ENCODE assay signal across 1 cellular context in the genomic region with DNA sequence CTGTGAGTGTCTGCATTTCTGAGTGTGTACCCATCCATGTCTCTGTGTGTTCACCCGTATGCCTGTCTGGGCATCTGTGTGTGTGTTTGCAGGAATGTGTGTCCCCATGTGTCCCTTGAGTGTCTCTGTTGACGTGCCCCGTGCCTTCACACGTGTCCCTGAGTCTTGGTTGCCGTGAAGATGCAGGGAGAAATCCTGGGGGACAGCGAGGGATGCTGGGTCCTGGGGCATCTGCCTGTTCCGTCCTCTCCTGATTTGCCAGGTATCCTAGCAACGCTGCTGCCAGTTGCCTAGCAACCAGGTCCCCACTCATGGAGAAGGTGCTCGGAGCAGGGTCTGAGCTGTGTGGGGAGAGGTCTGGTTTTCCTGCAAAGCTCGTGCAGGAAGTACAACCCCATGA.
TF ChIP-seq lines count a peak whose summit lies in the region.

No MANE protein-coding gene starts in this region.

TF ChIP-seq in HepG2, 621 proteins besides CTCF, POLR2A, EP300 and RAD21:
- TF ChIP-seq ZNF780A (CRISPR knock-in tag; IDR thresholded peaks at IDR 0.05), result no peak
- TF ChIP-seq ZNF251 (CRISPR knock-in tag; IDR thresholded peaks at IDR 0.05), result 0 out of 2 replicates have a peak, but pooled peaks have one; percentile 26
- no peak for TF ChIP-seq SOX5 (CRISPR knock-in tag; IDR thresholded peaks at IDR 0.05; ENCODE audit: borderline replicate concordance)
- no peak for TF ChIP-seq ZNF350 (CRISPR knock-in tag; IDR thresholded peaks at IDR 0.05; ENCODE audit: borderline replicate concordance, low read depth)
- TF ChIP-seq ZNF563 (CRISPR knock-in tag; IDR thresholded peaks at IDR 0.05), result no peak
- no peak for TF ChIP-seq PBX3 (CRISPR knock-in tag; IDR thresholded peaks at IDR 0.05; ENCODE audit: borderline replicate concordance)
- no peak for TF ChIP-seq ZNF225 (CRISPR knock-in tag; IDR thresholded peaks at IDR 0.05)
- TF ChIP-seq RFX3 (CRISPR knock-in tag; IDR thresholded peaks at IDR 0.05), result peak; percentile 35; the same call in 1 of the 2 replicates
- TF ChIP-seq, protein P1, sequence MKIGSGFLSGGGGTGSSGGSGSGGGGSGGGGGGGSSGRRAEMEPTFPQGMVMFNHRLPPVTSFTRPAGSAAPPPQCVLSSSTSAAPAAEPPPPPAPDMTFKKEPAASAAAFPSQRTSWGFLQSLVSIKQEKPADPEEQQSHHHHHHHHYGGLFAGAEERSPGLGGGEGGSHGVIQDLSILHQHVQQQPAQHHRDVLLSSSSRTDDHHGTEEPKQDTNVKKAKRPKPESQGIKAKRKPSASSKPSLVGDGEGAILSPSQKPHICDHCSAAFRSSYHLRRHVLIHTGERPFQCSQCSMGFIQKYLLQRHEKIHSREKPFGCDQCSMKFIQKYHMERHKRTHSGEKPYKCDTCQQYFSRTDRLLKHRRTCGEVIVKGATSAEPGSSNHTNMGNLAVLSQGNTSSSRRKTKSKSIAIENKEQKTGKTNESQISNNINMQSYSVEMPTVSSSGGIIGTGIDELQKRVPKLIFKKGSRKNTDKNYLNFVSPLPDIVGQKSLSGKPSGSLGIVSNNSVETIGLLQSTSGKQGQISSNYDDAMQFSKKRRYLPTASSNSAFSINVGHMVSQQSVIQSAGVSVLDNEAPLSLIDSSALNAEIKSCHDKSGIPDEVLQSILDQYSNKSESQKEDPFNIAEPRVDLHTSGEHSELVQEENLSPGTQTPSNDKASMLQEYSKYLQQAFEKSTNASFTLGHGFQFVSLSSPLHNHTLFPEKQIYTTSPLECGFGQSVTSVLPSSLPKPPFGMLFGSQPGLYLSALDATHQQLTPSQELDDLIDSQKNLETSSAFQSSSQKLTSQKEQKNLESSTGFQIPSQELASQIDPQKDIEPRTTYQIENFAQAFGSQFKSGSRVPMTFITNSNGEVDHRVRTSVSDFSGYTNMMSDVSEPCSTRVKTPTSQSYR (CRISPR knock-in tag; IDR thresholded peaks at IDR 0.05; ENCODE audit: borderline replicate concordance), result no peak
- TF ChIP-seq PHB2 (IDR thresholded peaks at IDR 0.05; ENCODE audit: partially characterized antibody), result no peak
- TF ChIP-seq MNT (IDR thresholded peaks at IDR 0.05), result peak; percentile 87
- TF ChIP-seq KLF12 (CRISPR knock-in tag; IDR thresholded peaks at IDR 0.05; ENCODE audit: borderline replicate concordance), result no peak
- no peak for TF ChIP-seq ATF5 (CRISPR knock-in tag; IDR thresholded peaks at IDR 0.05; ENCODE audit: low read depth)
- TF ChIP-seq, protein P2, sequence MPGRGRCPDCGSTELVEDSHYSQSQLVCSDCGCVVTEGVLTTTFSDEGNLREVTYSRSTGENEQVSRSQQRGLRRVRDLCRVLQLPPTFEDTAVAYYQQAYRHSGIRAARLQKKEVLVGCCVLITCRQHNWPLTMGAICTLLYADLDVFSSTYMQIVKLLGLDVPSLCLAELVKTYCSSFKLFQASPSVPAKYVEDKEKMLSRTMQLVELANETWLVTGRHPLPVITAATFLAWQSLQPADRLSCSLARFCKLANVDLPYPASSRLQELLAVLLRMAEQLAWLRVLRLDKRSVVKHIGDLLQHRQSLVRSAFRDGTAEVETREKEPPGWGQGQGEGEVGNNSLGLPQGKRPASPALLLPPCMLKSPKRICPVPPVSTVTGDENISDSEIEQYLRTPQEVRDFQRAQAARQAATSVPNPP (CRISPR knock-in tag; IDR thresholded peaks at IDR 0.05), result no peak
- no peak for TF ChIP-seq ZNF333 (CRISPR knock-in tag; IDR thresholded peaks at IDR 0.05; ENCODE audit: borderline replicate concordance)
- peak; percentile 76 for TF ChIP-seq RFX1 (IDR thresholded peaks at IDR 0.05)
- TF ChIP-seq, protein P3, sequence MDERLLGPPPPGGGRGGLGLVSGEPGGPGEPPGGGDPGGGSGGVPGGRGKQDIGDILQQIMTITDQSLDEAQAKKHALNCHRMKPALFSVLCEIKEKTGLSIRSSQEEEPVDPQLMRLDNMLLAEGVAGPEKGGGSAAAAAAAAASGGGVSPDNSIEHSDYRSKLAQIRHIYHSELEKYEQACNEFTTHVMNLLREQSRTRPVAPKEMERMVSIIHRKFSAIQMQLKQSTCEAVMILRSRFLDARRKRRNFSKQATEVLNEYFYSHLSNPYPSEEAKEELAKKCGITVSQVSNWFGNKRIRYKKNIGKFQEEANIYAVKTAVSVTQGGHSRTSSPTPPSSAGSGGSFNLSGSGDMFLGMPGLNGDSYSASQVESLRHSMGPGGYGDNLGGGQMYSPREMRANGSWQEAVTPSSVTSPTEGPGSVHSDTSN (CRISPR knock-in tag; IDR thresholded peaks at IDR 0.05), result no peak
- no peak for TF ChIP-seq JUNB (CRISPR knock-in tag; IDR thresholded peaks at IDR 0.05; ENCODE audit: borderline replicate concordance)
- TF ChIP-seq, protein P4, sequence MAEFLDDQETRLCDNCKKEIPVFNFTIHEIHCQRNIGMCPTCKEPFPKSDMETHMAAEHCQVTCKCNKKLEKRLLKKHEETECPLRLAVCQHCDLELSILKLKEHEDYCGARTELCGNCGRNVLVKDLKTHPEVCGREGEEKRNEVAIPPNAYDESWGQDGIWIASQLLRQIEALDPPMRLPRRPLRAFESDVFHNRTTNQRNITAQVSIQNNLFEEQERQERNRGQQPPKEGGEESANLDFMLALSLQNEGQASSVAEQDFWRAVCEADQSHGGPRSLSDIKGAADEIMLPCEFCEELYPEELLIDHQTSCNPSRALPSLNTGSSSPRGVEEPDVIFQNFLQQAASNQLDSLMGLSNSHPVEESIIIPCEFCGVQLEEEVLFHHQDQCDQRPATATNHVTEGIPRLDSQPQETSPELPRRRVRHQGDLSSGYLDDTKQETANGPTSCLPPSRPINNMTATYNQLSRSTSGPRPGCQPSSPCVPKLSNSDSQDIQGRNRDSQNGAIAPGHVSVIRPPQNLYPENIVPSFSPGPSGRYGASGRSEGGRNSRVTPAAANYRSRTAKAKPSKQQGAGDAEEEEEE (CRISPR knock-in tag; IDR thresholded peaks at IDR 0.05; ENCODE audit: borderline replicate concordance), result no peak
- TF ChIP-seq GATAD2A (CRISPR knock-in tag; IDR thresholded peaks at IDR 0.05), result no peak
- no peak for TF ChIP-seq FOXC1 (CRISPR knock-in tag; IDR thresholded peaks at IDR 0.05; ENCODE audit: borderline replicate concordance)
- TF ChIP-seq, protein P5, sequence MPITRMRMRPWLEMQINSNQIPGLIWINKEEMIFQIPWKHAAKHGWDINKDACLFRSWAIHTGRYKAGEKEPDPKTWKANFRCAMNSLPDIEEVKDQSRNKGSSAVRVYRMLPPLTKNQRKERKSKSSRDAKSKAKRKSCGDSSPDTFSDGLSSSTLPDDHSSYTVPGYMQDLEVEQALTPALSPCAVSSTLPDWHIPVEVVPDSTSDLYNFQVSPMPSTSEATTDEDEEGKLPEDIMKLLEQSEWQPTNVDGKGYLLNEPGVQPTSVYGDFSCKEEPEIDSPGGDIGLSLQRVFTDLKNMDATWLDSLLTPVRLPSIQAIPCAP (CRISPR knock-in tag; IDR thresholded peaks at IDR 0.05; ENCODE audit: low read depth), result no peak
- no peak for TF ChIP-seq ISL2 (CRISPR knock-in tag; IDR thresholded peaks at IDR 0.05)
- TF ChIP-seq ZNF280B (CRISPR knock-in tag; IDR thresholded peaks at IDR 0.05; ENCODE audit: borderline replicate concordance), result 0 out of 2 replicates have a peak, but pooled peaks have one; percentile 16
- no peak for TF ChIP-seq ARNT2 (CRISPR knock-in tag; IDR thresholded peaks at IDR 0.05; ENCODE audit: low read depth)
- TF ChIP-seq CEBPG (CRISPR knock-in tag; IDR thresholded peaks at IDR 0.05), result no peak
- TF ChIP-seq FOXA3 (CRISPR knock-in tag; IDR thresholded peaks at IDR 0.05), result no peak
- no peak for TF ChIP-seq SMAD3 (CRISPR knock-in tag; IDR thresholded peaks at IDR 0.05)
- no peak for TF ChIP-seq NFE2L1 (CRISPR knock-in tag; IDR thresholded peaks at IDR 0.05; ENCODE audit: borderline replicate concordance)
- no peak for TF ChIP-seq BCL6 (CRISPR knock-in tag; IDR thresholded peaks at IDR 0.05)
- TF ChIP-seq E2F5 (CRISPR knock-in tag; conservative IDR thresholded peaks at IDR 0.05), result no peak
- no peak for TF ChIP-seq ZFY (CRISPR knock-in tag; IDR thresholded peaks at IDR 0.05)
- TF ChIP-seq TBL1XR1 (IDR thresholded peaks at IDR 0.05; ENCODE audit: borderline replicate concordance, low read length, partially characterized antibody), result no peak
- TF ChIP-seq SP140L (CRISPR knock-in tag; IDR thresholded peaks at IDR 0.05; ENCODE audit: borderline replicate concordance), result no peak
- TF ChIP-seq, protein P6, sequence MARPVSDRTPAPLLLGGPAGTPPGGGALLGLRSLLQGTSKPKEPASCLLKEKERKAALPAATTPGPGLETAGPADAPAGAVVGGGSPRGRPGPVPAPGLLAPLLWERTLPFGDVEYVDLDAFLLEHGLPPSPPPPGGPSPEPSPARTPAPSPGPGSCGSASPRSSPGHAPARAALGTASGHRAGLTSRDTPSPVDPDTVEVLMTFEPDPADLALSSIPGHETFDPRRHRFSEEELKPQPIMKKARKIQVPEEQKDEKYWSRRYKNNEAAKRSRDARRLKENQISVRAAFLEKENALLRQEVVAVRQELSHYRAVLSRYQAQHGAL (CRISPR knock-in tag; IDR thresholded peaks at IDR 0.05; ENCODE audit: not compliant biosample characterization), result no peak
- TF ChIP-seq KAT8 (CRISPR knock-in tag; IDR thresholded peaks at IDR 0.05), result no peak
- TF ChIP-seq ELF1 (CRISPR knock-in tag; IDR thresholded peaks at IDR 0.05), result no peak
- no peak for TF ChIP-seq SP1 (IDR thresholded peaks at IDR 0.05)
- TF ChIP-seq SP1 (CRISPR knock-in tag; IDR thresholded peaks at IDR 0.05), result no peak
- TF ChIP-seq ZNF337 (CRISPR knock-in tag; IDR thresholded peaks at IDR 0.05; ENCODE audit: borderline replicate concordance, low read depth), result no peak
TF ChIP-seq in HepG2: peak in this region for 5.
